ENCODE assay signal across 8 cellular contexts in genomic region chr11:81658722-81659121, GRCh38.
DNase-seq lines count a peak whose midpoint lies in the region; ATAC-seq and TF ChIP-seq lines count a peak whose summit lies in the region.

No MANE protein-coding gene starts in this region.

- peak; percentile 52 for TF ChIP-seq CTCF in astrocyte of the cerebellum (IDR thresholded peaks at IDR 0.05; ENCODE audit: low read depth, low read length, missing control alignments)
- no peak for TF ChIP-seq CTCF in right atrium auricular region (IDR thresholded peaks at IDR 0.05)

- H3K18ac ChIP-seq in neuronal stem cell (ENCODE audit: low read length), result no peak overlapping the region

- no peak overlapping the region for H4K8ac ChIP-seq in neuronal stem cell (ENCODE audit: low read depth, low read length)

- DNase-seq in D341Med (ENCODE audit: low spot score) (peak; percentile 45), astrocyte of the cerebellum (ENCODE audit: low read depth) (no peak), neuronal stem cell (ENCODE audit: low spot score) (no peak), right atrium auricular region (ENCODE audit: low spot score) (no peak), OCI-M2 (lab: John Stamatoyannopoulos, UW; ENCODE audit: unreplicated experiment) (no peak)
- no peak for DNase-seq in activated CD4-positive, CD25-positive, alpha-beta regulatory T cell treated with anti-CD3 and anti-CD28 coated beads, Interleukin-2, amount 50 U/mL, for 72 hours

- no peak overlapping the region for H3K4ac ChIP-seq in neuronal stem cell (ENCODE audit: low read length)

- H3K23ac ChIP-seq in neuronal stem cell (ENCODE audit: low read depth, low read length, poor library complexity), result no peak overlapping the region

- H3K9me3 ChIP-seq in neuronal stem cell (replicated peaks in 1 of 2; ENCODE audit: control insufficient read depth in 2 of 2, insufficient read depth in 1 of 2, low read depth in 1 of 2, low read length in 2 of 2) (no peaks in the 10 kb centered on the region), right atrium auricular region (peaks cover 0 to 13% of the 10 kb centered on the region in 2 donors)

- H2BK12ac ChIP-seq in neuronal stem cell (ENCODE audit: low read length), result no peak overlapping the region

- no peak overlapping the region for H2AFZ ChIP-seq in neuronal stem cell (ENCODE audit: low read length)

- in situ Hi-C loops in astrocyte of the cerebellum (cut with HindIII; ENCODE audit: low sequenced_read_pairs), result no loop called here

- peaks cover 0 to 2% of the 10 kb centered on the region in 2 donors for H3K4me1 ChIP-seq in neuronal stem cell (ENCODE audit: control insufficient read depth in 2 of 2, insufficient read depth in 1 of 2, low read depth in 1 of 2, low read length in 2 of 2)
- no peaks in the 10 kb centered on the region for H3K4me1 ChIP-seq in right atrium auricular region

- no peak overlapping the region for H2BK5ac ChIP-seq in neuronal stem cell (ENCODE audit: low read length)

- no peaks in the 10 kb centered on the region for H3K79me1 ChIP-seq in neuronal stem cell (ENCODE audit: low read depth, low read length)

- H2AK5ac ChIP-seq in neuronal stem cell (ENCODE audit: low read depth, low read length), result no peak overlapping the region

- H3K27me3 ChIP-seq in neuronal stem cell (ENCODE audit: control insufficient read depth in 3 of 3, insufficient read depth in 3 of 3, low read depth in 1 of 3, low read length in 3 of 3), result peaks cover 0 to 2% (median 0%) of the 10 kb centered on the region in 3 experiments
- H3K27me3 ChIP-seq in right atrium auricular region, result no peaks in the 10 kb centered on the region

- no peak overlapping the region for H3K27ac ChIP-seq in neuronal stem cell (replicated peaks; ENCODE audit: low read length)
- H3K27ac ChIP-seq in right atrium auricular region, result no peak overlapping the region

- no peak overlapping the region for H3K4me2 ChIP-seq in neuronal stem cell (ENCODE audit: insufficient read depth, low read length, poor library complexity, severe bottlenecking)

- no peak overlapping the region for H3K14ac ChIP-seq in neuronal stem cell (ENCODE audit: low read length)

- H3K9ac ChIP-seq in neuronal stem cell (ENCODE audit: low read depth, low read length, poor library complexity), result no peak overlapping the region

- no peak overlapping the region for H2BK120ac ChIP-seq in neuronal stem cell (ENCODE audit: low read depth, low read length)

- H3K36me3 ChIP-seq in neuronal stem cell (replicated peaks in 1 of 2; ENCODE audit: control insufficient read depth in 2 of 2, insufficient read depth in 2 of 2, low read length in 2 of 2), result no peaks in the 10 kb centered on the region
- no peaks in the 10 kb centered on the region for H3K36me3 ChIP-seq in right atrium auricular region

- ATAC-seq in GM19328 (IDR thresholded peaks at IDR 0.05; ENCODE audit: unreplicated experiment) (peak; percentile 79), HG03469 (IDR thresholded peaks at IDR 0.05; ENCODE audit: unreplicated experiment) (peak; percentile 88)

- no peak overlapping the region for H2BK15ac ChIP-seq in neuronal stem cell (ENCODE audit: low read length)

- H3K4me3 ChIP-seq in astrocyte of the cerebellum (ENCODE audit: low read depth, low read length), result no peak overlapping the region
- no peak overlapping the region for H3K4me3 ChIP-seq in neuronal stem cell (ENCODE audit: low read length in 2 of 2)
- no peak overlapping the region for H3K4me3 ChIP-seq in right atrium auricular region

- no peak overlapping the region for H4K91ac ChIP-seq in neuronal stem cell (ENCODE audit: low read depth, low read length, poor library complexity)

- WGBS in neuronal stem cell (ENCODE audit: extremely low coverage in 2 of 2, insufficient read length in 2 of 2, insufficient replicate concordance in 1 of 2), 2 donors, result no CpG with 5 or more reads among the region's 1 CpG
